In the genomic region with DNA sequence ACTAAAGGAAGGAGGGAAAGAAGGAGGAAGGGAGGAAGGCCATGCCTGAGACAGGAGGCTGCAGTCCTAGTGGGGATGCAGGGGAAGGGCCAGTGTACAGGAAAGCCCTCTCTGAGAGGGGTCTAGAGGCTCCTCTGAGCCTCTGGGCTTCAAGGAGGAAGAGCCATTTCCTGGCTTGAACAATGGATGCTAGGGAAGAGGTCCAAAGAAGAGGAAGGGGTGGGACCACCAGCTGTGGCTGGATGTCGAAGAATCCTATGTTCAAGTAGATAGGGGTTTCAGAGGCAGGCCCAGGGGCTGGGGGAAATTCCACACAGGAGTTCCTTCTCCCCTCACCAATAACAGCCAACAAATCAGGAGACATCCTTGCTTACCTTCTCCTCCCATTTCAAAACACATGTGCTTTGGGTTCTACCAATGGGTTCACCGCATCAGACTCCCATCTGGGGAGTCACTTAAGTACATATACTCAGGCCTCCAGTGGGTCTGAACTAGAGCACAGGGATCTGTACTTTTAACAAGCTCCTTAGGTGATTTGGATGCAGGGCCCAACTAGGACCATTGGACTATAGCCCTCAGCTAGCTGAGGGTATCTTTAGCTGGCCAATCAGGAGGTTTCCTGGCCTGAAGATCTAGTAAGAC, we compare ENCODE assay signal across 16 cellular contexts. TPM values are rescaled to one million over a fixed set of nuclear protein-coding genes. Genes with fewer than 3 reads are reported as not detected.
DNase-seq lines count a peak whose midpoint lies in the region; ATAC-seq and TF ChIP-seq lines count a peak whose summit lies in the region.
"Had no signal": no experiment of that assay in that cellular context is flagged by ENCODE, and none has a peak within 500 bp of the region (broad histone marks: within the 10 kb centered on the region; RNA-seq: fewer than 3 reads in every experiment).

No MANE protein-coding gene starts in this region.

- peak; percentile 64 to 90 (median 67) for ATAC-seq in heart left ventricle

- TF ChIP-seq POLR2A in heart left ventricle (IDR thresholded peaks at IDR 0.05): no peak

- H3K27ac ChIP-seq in heart left ventricle (peak overlapping the region; percentile 40 to 86 (median 68)), caudate nucleus (ENCODE audit: low read depth, low read length) (no peak overlapping the region)
- H3K27ac ChIP-seq: C4-2B had no signal

- no peaks in the 10 kb centered on the region for H3F3A ChIP-seq in Loucy (ENCODE audit: low read depth)

- H3K4me3 ChIP-seq in Loucy (ENCODE audit: low read length, poor library complexity, severe bottlenecking) (no peak overlapping the region), heart left ventricle (no peak overlapping the region)

- H3K9me3 ChIP-seq in Loucy (ENCODE audit: insufficient read depth, low read depth, low read length): no peaks in the 10 kb centered on the region
- no peaks in the 10 kb centered on the region for H3K9me3 ChIP-seq in heart left ventricle

- H3K4me2 ChIP-seq in Loucy (ENCODE audit: low read depth, low read length, poor library complexity, severe bottlenecking): no peak overlapping the region

- peaks cover 17% of the 10 kb centered on the region for H3K4me1 Mint-ChIP-seq in activated CD4-positive, alpha-beta T cell treated with anti-CD3 and anti-CD28 coated beads, Interleukin-2, amount 10 ng/mL, durations not matched to agents 24 days and 14 days
- H3K4me1 Mint-ChIP-seq in nephron progenitor cell (peaks cover 15% of the 10 kb centered on the region), glutamatergic neuron (ENCODE audit: low read depth, unreplicated experiment) (no peaks in the 10 kb centered on the region)
- H3K4me1 Mint-ChIP-seq: mesothelial cell of epicardium had no signal

- H3K27ac Mint-ChIP-seq in activated CD4-positive, alpha-beta T cell treated with anti-CD3 and anti-CD28 coated beads, Interleukin-2, amount 10 ng/mL, durations not matched to agents 24 days and 14 days: peak overlapping the region; percentile 23
- H3K27ac Mint-ChIP-seq in nephron progenitor cell: peak overlapping the region; percentile 83
- H3K27ac Mint-ChIP-seq in glutamatergic neuron (ENCODE audit: unreplicated experiment): no peak overlapping the region
- H3K27ac Mint-ChIP-seq: mesothelial cell of epicardium had no signal

- H4K20me1 ChIP-seq in Loucy (ENCODE audit: insufficient read depth, low read length, poor library complexity, severe bottlenecking): no peaks in the 10 kb centered on the region

- no peaks in the 10 kb centered on the region for H3K9me3 Mint-ChIP-seq in activated CD4-positive, alpha-beta T cell treated with anti-CD3 and anti-CD28 coated beads, Interleukin-2, amount 10 ng/mL, durations not matched to agents 24 days and 14 days
- H3K9me3 Mint-ChIP-seq in nephron progenitor cell (no peaks in the 10 kb centered on the region), glutamatergic neuron (ENCODE audit: unreplicated experiment) (peaks cover 5% of the 10 kb centered on the region)
- H3K9me3 Mint-ChIP-seq: mesothelial cell of epicardium; T-helper 2 cell treated with Interferon-gamma antibody and Interleukin-4, amounts not matched to agents 5 μg/mL and 100 μg/mL, for 36 hours had no signal

- no peak overlapping the region for H2AFZ ChIP-seq in Loucy (ENCODE audit: low read length)

- no peak overlapping the region for H3K4me3 Mint-ChIP-seq in activated CD4-positive, alpha-beta T cell treated with anti-CD3 and anti-CD28 coated beads, Interleukin-2, amount 10 ng/mL, durations not matched to agents 24 days and 14 days
- no peak overlapping the region for H3K4me3 Mint-ChIP-seq in nephron progenitor cell
- no peak overlapping the region for H3K4me3 Mint-ChIP-seq in glutamatergic neuron (ENCODE audit: unreplicated experiment)
- H3K4me3 Mint-ChIP-seq: mesothelial cell of epicardium; T-helper 2 cell treated with Interferon-gamma antibody and Interleukin-4, amounts not matched to agents 5 μg/mL and 100 μg/mL, for 36 hours had no signal

- no peak for DNase-seq in activated CD4-positive, alpha-beta T cell treated with anti-CD3 and anti-CD28 coated beads, Interleukin-2, amount 10 ng/mL, durations not matched to agents 24 days and 14 days
- DNase-seq in activated CD4-positive, alpha-beta T cell treated with anti-CD3 and anti-CD28 coated beads for 48 hours: no peak
- DNase-seq in heart left ventricle (peak in 1 of 5 donors; percentile 60), nephron progenitor cell (no peak), glutamatergic neuron (no peak), caudate nucleus (lab: John Stamatoyannopoulos, UW) (no peak)
- no peak for DNase-seq in NK-92 treated with Interleukin-12 subunit alpha and Interleukin-12 subunit beta, amount 100 ng/mL, for 24 hours (lab: John Stamatoyannopoulos, UW)
- DNase-seq: amygdala, DMS79, erythroblast, NCI-H146 had no signal

- 43 to 70% (median 63%) methylated on average over 2 of the region's 2 CpGs for WGBS in heart left ventricle, 4 donors

- H3K9ac ChIP-seq in Loucy (ENCODE audit: low read depth, low read length, poor library complexity, severe bottlenecking): peak overlapping the region; percentile 15

- intact Hi-C loops in activated CD4-positive, alpha-beta T cell treated with anti-CD3 and anti-CD28 coated beads, Interleukin-2, amount 10 ng/mL, durations not matched to agents 24 days and 14 days (cut with micrococcal nuclease): no loop called here
- intact Hi-C loops in heart left ventricle (cut with DNase I): no loop called here

- H3K36me3 ChIP-seq in Loucy (ENCODE audit: insufficient read depth, low read length) (peaks cover 72% of the 10 kb centered on the region; the same call in 1 of the 2 replicates), heart left ventricle (peaks cover 0 to 98% (median 81%) of the 10 kb centered on the region in 9 donors)

- no peak for TF ChIP-seq CTCF in Loucy (conservative IDR thresholded peaks at IDR 0.05; ENCODE audit: low read length)
- TF ChIP-seq CTCF in heart left ventricle (IDR thresholded peaks at IDR 0.05): no peak
- no peak for TF ChIP-seq CTCF in nephron progenitor cell (IDR thresholded peaks at IDR 0.05)
- TF ChIP-seq CTCF in glutamatergic neuron (IDR thresholded peaks at IDR 0.05; ENCODE audit: partially characterized antibody, unreplicated experiment): no peak

- no peaks in the 10 kb centered on the region for H3K27me3 Mint-ChIP-seq in activated CD4-positive, alpha-beta T cell treated with anti-CD3 and anti-CD28 coated beads, Interleukin-2, amount 10 ng/mL, durations not matched to agents 24 days and 14 days
- H3K27me3 Mint-ChIP-seq in nephron progenitor cell (ENCODE audit: low read depth, poor library complexity) (no peaks in the 10 kb centered on the region), glutamatergic neuron (ENCODE audit: unreplicated experiment) (peaks cover 2% of the 10 kb centered on the region)

- peaks cover 24% of the 10 kb centered on the region for H3K4me1 ChIP-seq in Loucy (ENCODE audit: insufficient read depth, low read length, poor library complexity, severe bottlenecking)
- peaks cover 0 to 61% (median 40%) of the 10 kb centered on the region in 12 donors for H3K4me1 ChIP-seq in heart left ventricle

- no peaks in the 10 kb centered on the region for H3K9me2 ChIP-seq in Loucy (replicated peaks; ENCODE audit: low read depth, low read length)

- H3K27me3 ChIP-seq in Loucy (ENCODE audit: insufficient read depth, low read length, poor library complexity, severe bottlenecking) (no peaks in the 10 kb centered on the region), heart left ventricle (no peaks in the 10 kb centered on the region)

- H3K36me3 Mint-ChIP-seq in activated CD4-positive, alpha-beta T cell treated with anti-CD3 and anti-CD28 coated beads, Interleukin-2, amount 10 ng/mL, durations not matched to agents 24 days and 14 days (ENCODE audit: low read depth): peaks cover 59% of the 10 kb centered on the region
- peaks cover 39% of the 10 kb centered on the region for H3K36me3 Mint-ChIP-seq in nephron progenitor cell (ENCODE audit: low read depth)
- H3K36me3 Mint-ChIP-seq in glutamatergic neuron (ENCODE audit: unreplicated experiment): peaks cover 18% of the 10 kb centered on the region

- no peaks in the 10 kb centered on the region for H3K79me2 ChIP-seq in Loucy (ENCODE audit: insufficient read depth, low read length)

RNA-seq across cellular contexts. Expression of gene PRPF40B, which starts 32.4 kb away (rescaled TPM):
- total RNA-seq in activated CD4-positive, alpha-beta T cell treated with anti-CD3 and anti-CD28 coated beads, Interleukin-2, amount 10 ng/mL, durations not matched to agents 24 days and 14 days: 12.3 and 12.7 TPM in 2 replicates
- total RNA-seq in heart left ventricle: 10 to 100 TPM; 12.7 to 25.5 (median 20.9) TPM
- 10 to 100 TPM; 12.0 to 21.1 TPM for polyA plus RNA-seq in heart left ventricle
- 26.4 TPM for total RNA-seq in glutamatergic neuron (ENCODE audit: unreplicated experiment)

RNA-seq across cellular contexts. Expression of gene FAM186B, which starts 50.3 kb away (rescaled TPM):
- total RNA-seq in activated CD4-positive, alpha-beta T cell treated with anti-CD3 and anti-CD28 coated beads, Interleukin-2, amount 10 ng/mL, durations not matched to agents 24 days and 14 days: 0.16 and 0.33 TPM in 2 replicates
- total RNA-seq in heart left ventricle: under 1 TPM; 0.23 to 0.78 (median 0.48) TPM
- under 1 TPM; 0.17 to 0.30 TPM for polyA plus RNA-seq in heart left ventricle
- total RNA-seq in glutamatergic neuron (ENCODE audit: unreplicated experiment): not detected
- total RNA-seq: skeletal muscle tissue had no signal

RNA-seq across cellular contexts. Expression of gene FMNL3, which starts 51.5 kb away (rescaled TPM):
- 39.1 and 39.8 TPM in 2 replicates for total RNA-seq in activated CD4-positive, alpha-beta T cell treated with anti-CD3 and anti-CD28 coated beads, Interleukin-2, amount 10 ng/mL, durations not matched to agents 24 days and 14 days
- total RNA-seq in heart left ventricle (10 to 100 TPM in 7 of 9 donors, 1 to 10 TPM in 2; 8.7 to 33.9 (median 14.3) TPM), glutamatergic neuron (ENCODE audit: unreplicated experiment) (13.7 TPM)
- 1 to 10 TPM; 5.9 to 7.8 TPM for polyA plus RNA-seq in heart left ventricle
